In the genomic region with DNA sequence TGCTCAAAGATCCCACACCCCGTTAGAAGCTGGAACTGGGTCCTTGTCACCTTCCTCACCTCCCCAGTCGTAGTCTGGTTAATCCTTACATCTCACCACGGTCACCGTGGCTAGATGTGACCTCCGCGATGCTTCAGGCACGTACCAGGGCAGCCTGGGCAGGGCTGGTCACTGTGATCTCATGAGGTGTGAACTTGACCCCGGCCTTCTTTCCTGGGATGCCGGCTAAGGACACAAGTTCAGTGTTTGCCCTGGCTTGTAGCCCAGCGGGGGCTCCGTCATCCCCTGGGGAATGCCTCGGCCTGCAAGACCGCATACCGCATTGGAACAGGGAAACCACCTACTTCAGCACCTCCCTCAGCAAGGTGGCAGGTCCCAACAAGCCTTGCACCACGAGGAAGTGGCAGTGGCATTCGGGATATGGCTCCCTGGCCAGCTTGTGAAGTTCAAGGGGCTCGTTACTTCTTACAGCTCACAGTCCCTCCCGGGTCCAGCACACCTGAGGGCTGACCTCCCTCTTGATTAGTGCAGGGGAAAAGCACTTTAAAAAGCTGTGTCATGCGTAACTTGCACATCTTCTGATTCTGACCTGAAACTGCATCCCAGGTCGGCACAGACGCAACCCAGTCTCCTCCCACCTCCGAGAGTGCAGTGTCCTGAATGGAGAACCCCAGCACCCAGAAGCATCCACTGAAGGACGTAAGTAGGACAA, we compare ENCODE assay signal across 9 cellular contexts. TPM values are rescaled to one million over a fixed set of nuclear protein-coding genes. Genes with fewer than 3 reads are reported as not detected.
DNase-seq lines count a peak whose midpoint lies in the region; ATAC-seq and TF ChIP-seq lines count a peak whose summit lies in the region.
"Had no signal": no experiment of that assay in that cellular context is flagged by ENCODE, and none has a peak within 500 bp of the region (broad histone marks: within the 10 kb centered on the region; RNA-seq: fewer than 3 reads in every experiment).

No MANE protein-coding gene starts in this region.

- H3K9me3 Mint-ChIP-seq in stimulated activated naive CD8-positive, alpha-beta T cell treated with anti-CD3 and anti-CD28 coated beads, Interleukin-15, amount 100 ng/mL, for 72 hours: no peaks in the 10 kb centered on the region

- H3K27ac Mint-ChIP-seq in stimulated activated naive CD8-positive, alpha-beta T cell treated with anti-CD3 and anti-CD28 coated beads, Interleukin-15, amount 100 ng/mL, for 72 hours: peak overlapping the region; percentile 95 to 97

- peak overlapping the region; percentile 99 for H3K4me2 ChIP-seq in SK-N-SH
- H3K4me2 ChIP-seq in SU-DHL-6 (ENCODE audit: low read depth, low read length, poor library complexity, severe bottlenecking): peak overlapping the region; percentile 75

- 92% methylated on average over 12 of the region's 23 CpGs for WGBS in SK-N-SH (ENCODE audit: low lambda C conversion rate)
- 43 to 52% methylated on average over 8 to 13 of the region's 23 CpGs for WGBS in esophagus squamous epithelium, 2 donors

- H3K27ac ChIP-seq in SK-N-SH (ENCODE audit: low read depth in 2 of 2, low read length in 1 of 2) (peak overlapping the region; percentile 30 to 56; a peak in 3 of 4 replicates), SU-DHL-6 (ENCODE audit: low read depth, low read length) (peak overlapping the region; percentile 58), esophagus squamous epithelium (peak overlapping the region; percentile 68 to 98 (median 84))

- H3F3A ChIP-seq in SK-N-SH (replicated peaks; ENCODE audit: insufficient read depth) (peaks cover 16% of the 10 kb centered on the region), SU-DHL-6 (ENCODE audit: insufficient read depth) (peaks cover 23% of the 10 kb centered on the region)

- no peak for TF ChIP-seq EP300 in SK-N-SH (IDR thresholded peaks at IDR 0.05; ENCODE audit: borderline replicate concordance in 1 of 2, low read depth in 1 of 2, low read length in 1 of 2)

- H3K9me3 ChIP-seq in SK-N-SH (no peaks in the 10 kb centered on the region), SU-DHL-6 (ENCODE audit: insufficient read depth, low read length) (no peaks in the 10 kb centered on the region), esophagus squamous epithelium (no peaks in the 10 kb centered on the region)

- no peak overlapping the region for H3K9ac ChIP-seq in SK-N-SH
- H3K9ac ChIP-seq in SU-DHL-6 (ENCODE audit: low read length): no peak overlapping the region

- H3K4me3 ChIP-seq in SK-N-SH (ENCODE audit: low read depth in 2 of 2, low read length in 1 of 2) (0 out of 4 replicates have a peak overlapping the region, but pooled peaks of 1 of the 2 experiments have one; percentile 9), SU-DHL-6 (ENCODE audit: insufficient read depth, low read length, poor library complexity, severe bottlenecking) (no peak overlapping the region), esophagus squamous epithelium (peak overlapping the region in 3 of 4 donors; percentile 5 to 24 (median 21))

- intact Hi-C loops in esophagus squamous epithelium (cut with DNase I): loop anchor here (5.0 kb wide), 1 partner anchor 175 kb away; no protein-coding TSS in a partner anchor

- DNase-seq in SK-N-SH (no peak), esophagus squamous epithelium (lab: John Stamatoyannopoulos, UW) (no peak), SKM-1 (lab: John Stamatoyannopoulos, UW; ENCODE audit: unreplicated experiment) (no peak)
- DNase-seq in stimulated activated naive CD8-positive, alpha-beta T cell treated with anti-CD3 and anti-CD28 coated beads, Interleukin-15, amount 100 ng/mL, for 72 hours: peak in 1 of 2 donors; percentile 18
- DNase-seq: AML-193 had no signal

- H4K20me1 ChIP-seq in SK-N-SH (ENCODE audit: insufficient read depth) (0 out of 2 replicates have a peak, but pooled peaks cover 19% of the 10 kb centered on the region), SU-DHL-6 (ENCODE audit: low read depth, low read length) (no peaks in the 10 kb centered on the region)

- ATAC-seq in SK-N-SH treated with all-trans-retinoic acid at 6 μM for 48 hours (no peak), HG03469 (IDR thresholded peaks at IDR 0.05; ENCODE audit: unreplicated experiment) (no peak), HG03342 (IDR thresholded peaks at IDR 0.05; ENCODE audit: unreplicated experiment) (no peak)
- ATAC-seq in stimulated activated naive CD8-positive, alpha-beta T cell treated with anti-CD3 and anti-CD28 coated beads, Interleukin-15, amount 100 ng/mL, for 72 hours: no peak

- H3K27me3 ChIP-seq in SK-N-SH (ENCODE audit: insufficient read depth) (no peaks in the 10 kb centered on the region), SU-DHL-6 (ENCODE audit: low read length) (no peaks in the 10 kb centered on the region), esophagus squamous epithelium (no peaks in the 10 kb centered on the region)

- H3K4me1 Mint-ChIP-seq in stimulated activated naive CD8-positive, alpha-beta T cell treated with anti-CD3 and anti-CD28 coated beads, Interleukin-15, amount 100 ng/mL, for 72 hours: peaks cover 65% of the 10 kb centered on the region

- TF ChIP-seq CTCF in SK-N-SH (IDR thresholded peaks at IDR 0.05): no peak
- TF ChIP-seq CTCF in SU-DHL-6 (IDR thresholded peaks at IDR 0.05; ENCODE audit: insufficient read depth, low read length, poor library complexity, severe bottlenecking): no peak
- no peak for TF ChIP-seq CTCF in esophagus squamous epithelium (IDR thresholded peaks at IDR 0.05)

- H3K36me3 ChIP-seq in SK-N-SH (replicated peaks in 1 of 2; ENCODE audit: control insufficient read depth in 1 of 2, insufficient read depth in 2 of 2, low read length in 1 of 2) (peaks cover 30 to 52% of the 10 kb centered on the region in 2 experiments), SU-DHL-6 (ENCODE audit: low read length) (peaks cover 2% of the 10 kb centered on the region), esophagus squamous epithelium (peaks cover 30 to 50% (median 35%) of the 10 kb centered on the region in 3 donors)

- H3K4me1 ChIP-seq in SK-N-SH (ENCODE audit: control insufficient read depth in 1 of 2, insufficient read depth in 2 of 2, low read depth in 1 of 2, low read length in 1 of 2): peaks cover 20 to 41% of the 10 kb centered on the region in 2 experiments
- H3K4me1 ChIP-seq in esophagus squamous epithelium: peaks cover 34 to 62% (median 35%) of the 10 kb centered on the region in 3 donors

- H2AFZ ChIP-seq in SK-N-SH (ENCODE audit: low read depth) (no peak overlapping the region), SU-DHL-6 (ENCODE audit: low read depth, low read length, severe bottlenecking) (no peak overlapping the region)

- no peaks in the 10 kb centered on the region for H3K27me3 Mint-ChIP-seq in stimulated activated naive CD8-positive, alpha-beta T cell treated with anti-CD3 and anti-CD28 coated beads, Interleukin-15, amount 100 ng/mL, for 72 hours

- CTCF ChIA-PET in SK-N-SH (lab: Yijun Ruan, JAX): no interaction called here

- TF ChIP-seq RAD21 in SK-N-SH (IDR thresholded peaks at IDR 0.05; ENCODE audit: low read length): no peak

- POLR2A ChIA-PET in SK-N-SH (lab: Yijun Ruan, JAX): interaction anchor here (0.7 to 1.4 kb wide), 3 partner anchors 9 to 207 kb away, joined by 3 to 4 read pairs (median 3); no protein-coding TSS in a partner anchor

- H3K4me3 Mint-ChIP-seq in stimulated activated naive CD8-positive, alpha-beta T cell treated with anti-CD3 and anti-CD28 coated beads, Interleukin-15, amount 100 ng/mL, for 72 hours: peak overlapping the region; percentile 89 to 91

- no peak for TF ChIP-seq POLR2A in esophagus squamous epithelium (IDR thresholded peaks at IDR 0.05)

- H3K79me2 ChIP-seq in SK-N-SH (ENCODE audit: insufficient read depth) (peaks cover 48% of the 10 kb centered on the region), SU-DHL-6 (ENCODE audit: insufficient read depth, low read length) (peaks cover 6% of the 10 kb centered on the region; the same call in 1 of the 2 replicates)

- H3K9me2 ChIP-seq in SK-N-SH (no peaks in the 10 kb centered on the region), SU-DHL-6 (replicated peaks; ENCODE audit: insufficient read depth, low read length) (no peaks in the 10 kb centered on the region)

TF ChIP-seq in SK-N-SH, 30 proteins besides CTCF, POLR2A, EP300 and RAD21 (continues in another document):
- TF ChIP-seq TEAD4 (IDR thresholded peaks at IDR 0.05; ENCODE audit: borderline replicate concordance, insufficient read depth): no peak
- TF ChIP-seq JUND (IDR thresholded peaks at IDR 0.05): no peak
- TF ChIP-seq SIN3A (IDR thresholded peaks at IDR 0.05; ENCODE audit: borderline replicate concordance, low read depth, low read length): no peak
- no peak for TF ChIP-seq TAF1 (IDR thresholded peaks at IDR 0.05; ENCODE audit: borderline replicate concordance, low read depth, low read length)
- TF ChIP-seq GABPA (IDR thresholded peaks at IDR 0.05; ENCODE audit: low read depth): no peak
- TF ChIP-seq SMC3 (IDR thresholded peaks at IDR 0.05; ENCODE audit: low read depth, low read length): no peak
- TF ChIP-seq, protein P1, sequence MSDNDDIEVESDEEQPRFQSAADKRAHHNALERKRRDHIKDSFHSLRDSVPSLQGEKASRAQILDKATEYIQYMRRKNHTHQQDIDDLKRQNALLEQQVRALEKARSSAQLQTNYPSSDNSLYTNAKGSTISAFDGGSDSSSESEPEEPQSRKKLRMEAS (IDR thresholded peaks at IDR 0.05; ENCODE audit: low read depth): no peak

TF ChIP-seq in SK-N-SH treated with all-trans-retinoic acid at 6 μM for 48 hours, 23 proteins besides CTCF, POLR2A, EP300 and RAD21 (continues in another document):
- TF ChIP-seq, protein P2, sequence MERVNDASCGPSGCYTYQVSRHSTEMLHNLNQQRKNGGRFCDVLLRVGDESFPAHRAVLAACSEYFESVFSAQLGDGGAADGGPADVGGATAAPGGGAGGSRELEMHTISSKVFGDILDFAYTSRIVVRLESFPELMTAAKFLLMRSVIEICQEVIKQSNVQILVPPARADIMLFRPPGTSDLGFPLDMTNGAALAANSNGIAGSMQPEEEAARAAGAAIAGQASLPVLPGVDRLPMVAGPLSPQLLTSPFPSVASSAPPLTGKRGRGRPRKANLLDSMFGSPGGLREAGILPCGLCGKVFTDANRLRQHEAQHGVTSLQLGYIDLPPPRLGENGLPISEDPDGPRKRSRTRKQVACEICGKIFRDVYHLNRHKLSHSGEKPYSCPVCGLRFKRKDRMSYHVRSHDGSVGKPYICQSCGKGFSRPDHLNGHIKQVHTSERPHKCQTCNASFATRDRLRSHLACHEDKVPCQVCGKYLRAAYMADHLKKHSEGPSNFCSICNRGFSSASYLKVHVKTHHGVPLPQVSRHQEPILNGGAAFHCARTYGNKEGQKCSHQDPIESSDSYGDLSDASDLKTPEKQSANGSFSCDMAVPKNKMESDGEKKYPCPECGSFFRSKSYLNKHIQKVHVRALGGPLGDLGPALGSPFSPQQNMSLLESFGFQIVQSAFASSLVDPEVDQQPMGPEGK (CRISPR knock-in tag; IDR thresholded peaks at IDR 0.05; ENCODE audit: borderline replicate concordance): no peak
- TF ChIP-seq ZNF70 (CRISPR knock-in tag; IDR thresholded peaks at IDR 0.05) (no peak), ISL1 (CRISPR knock-in tag; IDR thresholded peaks at IDR 0.05) (no peak)

RNA-seq across cellular contexts. Expression of a gene that starts 25.9 kb away (rescaled TPM):
- 7.5 and 9.8 TPM in 2 replicates for polyA plus RNA-seq in SK-N-SH (2012; rRNA removed)
- 9.9 and 12.4 TPM in 2 replicates for polyA plus RNA-seq in SK-N-SH (2012; cell fraction: cytosol; rRNA removed)
- polyA plus RNA-seq in SK-N-SH (2012; cell fraction: nucleus; rRNA removed): 11.4 and 12.0 TPM in 2 replicates
- total RNA-seq in esophagus squamous epithelium: 10 to 100 TPM; 22.6 to 31.3 (median 24.7) TPM

RNA-seq across cellular contexts. Expression of a gene that starts 26.1 kb away (rescaled TPM):
- polyA plus RNA-seq in SK-N-SH (2012; rRNA removed): 2.2 and 2.7 TPM in 2 replicates
- polyA plus RNA-seq in SK-N-SH (2012; cell fraction: cytosol; rRNA removed): 2.2 and 2.9 TPM in 2 replicates
- polyA plus RNA-seq in SK-N-SH (2012; cell fraction: nucleus; rRNA removed): 3.4 and 4.5 TPM in 2 replicates
- 1 to 10 TPM; 2.9 to 5.5 (median 3.7) TPM for total RNA-seq in esophagus squamous epithelium
